In genomic region chr10:133438711-133439273, GRCh38 we compare ENCODE assay signal across 8 cellular contexts. TPM values are rescaled to one million over a fixed set of nuclear protein-coding genes. Genes with fewer than 3 reads are reported as not detected.
DNase-seq lines count a peak whose midpoint lies in the region; ATAC-seq and TF ChIP-seq lines count a peak whose summit lies in the region.

No MANE protein-coding gene starts in this region.

- no peak overlapping the region for H3K27ac ChIP-seq in PC-3 (ENCODE audit: low read length)

- H3F3A ChIP-seq in PC-3 (ENCODE audit: low read length, unreplicated experiment) = no peaks in the 10 kb centered on the region

- H3K4me3 ChIP-seq in Caco-2 (ENCODE audit: low read depth, low read length) (no peak overlapping the region), PC-3 (ENCODE audit: low read length) (no peak overlapping the region)

- BruUV-seq in Caco-2 (replicated peaks; lab: Mats Ljungman, UMichigan) (no TSS peak), PC-3 (replicated peaks; lab: Mats Ljungman, UMichigan) (no TSS peak)

- H3K9me3 Mint-ChIP-seq in Caco-2 (ENCODE audit: unreplicated experiment) = peaks cover 8% of the 10 kb centered on the region

- POLR2A ChIA-PET in Caco-2 (lab: Charles Lee) = no interaction called here
- POLR2A ChIA-PET in PC-3 (lab: Charles Lee; ENCODE audit: unreplicated experiment) = no interaction called here

- peaks cover 4% of the 10 kb centered on the region for H3K27me3 Mint-ChIP-seq in Caco-2 (ENCODE audit: insufficient read depth, unreplicated experiment)

- no peaks in the 10 kb centered on the region for H3K9me3 ChIP-seq in Caco-2
- H3K9me3 ChIP-seq in PC-3 (ENCODE audit: low read length) = no peaks in the 10 kb centered on the region

- H3K9ac ChIP-seq in PC-3 (ENCODE audit: low read length) = no peak overlapping the region

- no peak overlapping the region for H3K27ac Mint-ChIP-seq in Caco-2 (ENCODE audit: unreplicated experiment)

- H3K36me3 Mint-ChIP-seq in Caco-2 (ENCODE audit: insufficient read depth, unreplicated experiment) = no peaks in the 10 kb centered on the region

- H3K27me3 ChIP-seq in Caco-2 (replicated peaks; ENCODE audit: control insufficient read depth, insufficient read depth, low read length) (no peaks in the 10 kb centered on the region), PC-3 (ENCODE audit: low read length) (no peaks in the 10 kb centered on the region)

- H3K9me2 ChIP-seq in PC-3 (replicated peaks; ENCODE audit: low read length) = no peaks in the 10 kb centered on the region

- CTCF ChIA-PET in Caco-2 (lab: Charles Lee) = interaction anchor here (1.0 to 1.1 kb wide), 4 partner anchors 22 to 119 kb away, joined by 3 to 7 read pairs (median 4); no protein-coding TSS in a partner anchor
- CTCF ChIA-PET in PC-3 (lab: Charles Lee) = no interaction called here

- H4K20me1 ChIP-seq in PC-3 (ENCODE audit: low read length) = no peaks in the 10 kb centered on the region

- ATAC-seq in GM18909 (IDR thresholded peaks at IDR 0.05; ENCODE audit: poor library complexity, unreplicated experiment) (peak; percentile 46), PC-3 (no peak), GM21367 (IDR thresholded peaks at IDR 0.05; ENCODE audit: unreplicated experiment) (no peak)

- no peaks in the 10 kb centered on the region for H3K79me2 ChIP-seq in PC-3 (ENCODE audit: low read length)

- no peak overlapping the region for H3K4me2 ChIP-seq in PC-3 (ENCODE audit: low read length)

- peaks cover 9% of the 10 kb centered on the region for H3K4me1 Mint-ChIP-seq in Caco-2 (ENCODE audit: low read depth, unreplicated experiment)

- no peak overlapping the region for H2AFZ ChIP-seq in PC-3 (ENCODE audit: low read length)

- intact Hi-C loops in Caco-2 (cut with micrococcal nuclease; ENCODE audit: unreplicated experiment) (loop anchor here (1.0 to 5.0 kb wide), 2 partner anchors 82 to 169 kb away; no protein-coding TSS in a partner anchor), PC-3 (cut with micrococcal nuclease) (loop anchor here (5.0 kb wide), 1 partner anchor 84 kb away; no protein-coding TSS in a partner anchor)

- DNase-seq in Caco-2 = peak in 1 of 2 experiments; percentile 45
- peak; percentile 63 for DNase-seq in PC-3
- peak; percentile 58 for DNase-seq in germinal center (ENCODE audit: low spot score)
- no peak for DNase-seq in NCI-H2171 (lab: John Stamatoyannopoulos, UW)
- no peak for DNase-seq in activated gamma-delta T cell (lab: John Stamatoyannopoulos, UW)
- no peak for DNase-seq in stimulated activated CD4-positive, alpha-beta T cell treated with anti-CD3 and anti-CD28 coated beads, Interleukin-15, amount 100 ng/mL, for 24 hours

- peak; percentile 30 to 55 for TF ChIP-seq CTCF in Caco-2 (IDR thresholded peaks at IDR 0.05; ENCODE audit: insufficient read depth in 1 of 2, low read depth in 1 of 2, low read length in 1 of 2, severe bottlenecking in 1 of 2, unreplicated experiment in 1 of 2)
- peak; percentile 61 for TF ChIP-seq CTCF in PC-3 (conservative IDR thresholded peaks at IDR 0.05; ENCODE audit: low read depth, low read length)

- H3K36me3 ChIP-seq in Caco-2 (ENCODE audit: control insufficient read depth, insufficient read depth, low read length) = no peaks in the 10 kb centered on the region
- H3K36me3 ChIP-seq in PC-3 (ENCODE audit: low read depth, low read length) = no peaks in the 10 kb centered on the region

- peaks cover 3% of the 10 kb centered on the region; the same call in 1 of the 2 replicates for H3K4me1 ChIP-seq in Caco-2
- H3K4me1 ChIP-seq in PC-3 (ENCODE audit: insufficient read depth, low read length) = no peaks in the 10 kb centered on the region

- no peak overlapping the region for H3K4me3 Mint-ChIP-seq in Caco-2 (ENCODE audit: unreplicated experiment)

RNA-seq across cellular contexts. Expression of gene SPRN, which starts 14.4 kb away (rescaled TPM):
- total RNA-seq in Caco-2 (2022) (not detected in 2 replicates), PC-3 (2014; rRNA removed) (not detected in 2 replicates)

RNA-seq across cellular contexts. Expression of gene SCART1, which starts 15.0 kb away (rescaled TPM):
- total RNA-seq in Caco-2 (2022) = 0.70 and 0.73 TPM in 2 replicates
- 2.4 and 5.1 TPM in 2 replicates for total RNA-seq in PC-3 (2014; rRNA removed)

RNA-seq across cellular contexts. Expression of gene MTG1, which starts 44.8 kb away (rescaled TPM):
- total RNA-seq in Caco-2 (2022) = 111 and 113 TPM in 2 replicates
- total RNA-seq in PC-3 (2014; rRNA removed) = 38.8 and 39.4 TPM in 2 replicates

RNA-seq across cellular contexts. Expression of gene PAOX, which starts 59.7 kb away (rescaled TPM):
- total RNA-seq in Caco-2 (2022) = 6.7 and 7.3 TPM in 2 replicates
- total RNA-seq in PC-3 (2014; rRNA removed) = 3.7 and 4.1 TPM in 2 replicates

Comparison
In these comparisons a context has a peak if more than half of its experiments do, and no peak if none do; other contexts are left out.
1. DNase-seq: peak in PC-3 (single experiment) and germinal center (single experiment); none in NCI-H2171 (single experiment), activated gamma-delta T cell (single experiment) and stimulated activated CD4-positive, alpha-beta T cell treated with anti-CD3 and anti-CD28 coated beads, Interleukin-15, amount 100 ng/mL, for 24 hours (single experiment).